In the genomic region with DNA sequence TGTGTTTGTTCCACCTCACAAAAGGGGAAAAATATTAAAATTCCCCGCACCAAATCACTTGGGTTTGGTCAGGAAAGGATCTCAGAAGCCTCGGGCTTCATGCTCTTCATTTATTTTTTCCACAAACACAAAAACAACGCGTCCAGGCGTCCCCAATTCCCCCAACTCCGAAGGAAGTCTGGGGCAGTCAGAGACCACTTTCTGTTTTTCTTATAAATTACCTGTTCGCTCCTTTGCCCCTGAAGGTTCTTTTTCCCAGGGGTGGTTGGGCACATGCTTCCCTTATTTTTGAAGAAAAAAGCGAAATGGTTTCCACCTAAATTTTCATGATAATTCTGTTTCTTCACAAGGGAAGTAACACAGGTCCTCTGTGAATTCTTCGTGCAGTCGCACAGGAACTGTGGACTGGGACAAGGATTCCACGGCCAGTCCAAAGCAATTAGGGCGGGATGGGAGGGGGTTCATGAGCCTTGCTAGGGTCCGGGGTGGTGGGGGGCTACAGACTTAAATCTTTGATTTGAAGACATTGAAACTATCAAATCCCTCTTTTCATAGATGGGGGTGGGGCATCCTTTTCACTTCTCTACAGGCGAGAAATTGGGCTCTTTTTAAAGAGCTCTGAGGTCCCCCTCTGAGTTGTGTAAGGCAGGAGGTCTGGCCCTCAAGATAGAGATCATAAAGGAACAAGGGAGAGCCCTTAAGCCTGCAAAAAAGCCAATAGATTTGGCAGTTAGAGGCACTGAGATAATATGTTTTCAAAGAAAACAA, we compare ENCODE assay signal across 1 cellular context.
TF ChIP-seq lines count a peak whose summit lies in the region.

No MANE protein-coding gene starts in this region.

TF ChIP-seq in K562, 482 proteins besides CTCF, POLR2A, EP300 and RAD21 (continued from another document and continues in another):
- TF ChIP-seq, protein P1, sequence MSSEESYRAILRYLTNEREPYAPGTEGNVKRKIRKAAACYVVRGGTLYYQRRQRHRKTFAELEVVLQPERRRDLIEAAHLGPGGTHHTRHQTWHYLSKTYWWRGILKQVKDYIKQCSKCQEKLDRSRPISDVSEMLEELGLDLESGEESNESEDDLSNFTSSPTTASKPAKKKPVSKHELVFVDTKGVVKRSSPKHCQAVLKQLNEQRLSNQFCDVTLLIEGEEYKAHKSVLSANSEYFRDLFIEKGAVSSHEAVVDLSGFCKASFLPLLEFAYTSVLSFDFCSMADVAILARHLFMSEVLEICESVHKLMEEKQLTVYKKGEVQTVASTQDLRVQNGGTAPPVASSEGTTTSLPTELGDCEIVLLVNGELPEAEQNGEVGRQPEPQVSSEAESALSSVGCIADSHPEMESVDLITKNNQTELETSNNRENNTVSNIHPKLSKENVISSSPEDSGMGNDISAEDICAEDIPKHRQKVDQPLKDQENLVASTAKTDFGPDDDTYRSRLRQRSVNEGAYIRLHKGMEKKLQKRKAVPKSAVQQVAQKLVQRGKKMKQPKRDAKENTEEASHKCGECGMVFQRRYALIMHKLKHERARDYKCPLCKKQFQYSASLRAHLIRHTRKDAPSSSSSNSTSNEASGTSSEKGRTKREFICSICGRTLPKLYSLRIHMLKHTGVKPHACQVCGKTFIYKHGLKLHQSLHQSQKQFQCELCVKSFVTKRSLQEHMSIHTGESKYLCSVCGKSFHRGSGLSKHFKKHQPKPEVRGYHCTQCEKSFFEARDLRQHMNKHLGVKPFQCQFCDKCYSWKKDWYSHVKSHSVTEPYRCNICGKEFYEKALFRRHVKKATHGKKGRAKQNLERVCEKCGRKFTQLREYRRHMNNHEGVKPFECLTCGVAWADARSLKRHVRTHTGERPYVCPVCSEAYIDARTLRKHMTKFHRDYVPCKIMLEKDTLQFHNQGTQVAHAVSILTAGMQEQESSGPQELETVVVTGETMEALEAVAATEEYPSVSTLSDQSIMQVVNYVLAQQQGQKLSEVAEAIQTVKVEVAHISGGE (CRISPR knock-in tag; IDR thresholded peaks at IDR 0.05): peak in 1 of 3 experiments; percentile 11; a peak in 1 of 6 replicates
- TF ChIP-seq SMARCB1 (IDR thresholded peaks at IDR 0.05; ENCODE audit: insufficient read length, low read depth): no peak
- no peak for TF ChIP-seq TAF1 (IDR thresholded peaks at IDR 0.05; ENCODE audit: control insufficient read depth, extremely low read depth, insufficient read depth, low read length, severe bottlenecking)
- TF ChIP-seq CBX3 (IDR thresholded peaks at IDR 0.05; ENCODE audit: borderline replicate concordance in 1 of 2, low read length in 2 of 2): no peak
- no peak for TF ChIP-seq MEF2A (IDR thresholded peaks at IDR 0.05; ENCODE audit: control insufficient read depth, low read depth, low read length)
- TF ChIP-seq GABPA (tag; conservative IDR thresholded peaks at IDR 0.05; ENCODE audit: low read depth): peak; percentile 44; the same call in 1 of the 2 replicates
- TF ChIP-seq, protein P2, sequence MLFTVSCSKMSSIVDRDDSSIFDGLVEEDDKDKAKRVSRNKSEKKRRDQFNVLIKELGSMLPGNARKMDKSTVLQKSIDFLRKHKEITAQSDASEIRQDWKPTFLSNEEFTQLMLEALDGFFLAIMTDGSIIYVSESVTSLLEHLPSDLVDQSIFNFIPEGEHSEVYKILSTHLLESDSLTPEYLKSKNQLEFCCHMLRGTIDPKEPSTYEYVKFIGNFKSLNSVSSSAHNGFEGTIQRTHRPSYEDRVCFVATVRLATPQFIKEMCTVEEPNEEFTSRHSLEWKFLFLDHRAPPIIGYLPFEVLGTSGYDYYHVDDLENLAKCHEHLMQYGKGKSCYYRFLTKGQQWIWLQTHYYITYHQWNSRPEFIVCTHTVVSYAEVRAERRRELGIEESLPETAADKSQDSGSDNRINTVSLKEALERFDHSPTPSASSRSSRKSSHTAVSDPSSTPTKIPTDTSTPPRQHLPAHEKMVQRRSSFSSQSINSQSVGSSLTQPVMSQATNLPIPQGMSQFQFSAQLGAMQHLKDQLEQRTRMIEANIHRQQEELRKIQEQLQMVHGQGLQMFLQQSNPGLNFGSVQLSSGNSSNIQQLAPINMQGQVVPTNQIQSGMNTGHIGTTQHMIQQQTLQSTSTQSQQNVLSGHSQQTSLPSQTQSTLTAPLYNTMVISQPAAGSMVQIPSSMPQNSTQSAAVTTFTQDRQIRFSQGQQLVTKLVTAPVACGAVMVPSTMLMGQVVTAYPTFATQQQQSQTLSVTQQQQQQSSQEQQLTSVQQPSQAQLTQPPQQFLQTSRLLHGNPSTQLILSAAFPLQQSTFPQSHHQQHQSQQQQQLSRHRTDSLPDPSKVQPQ (CRISPR knock-in tag; IDR thresholded peaks at IDR 0.05; ENCODE audit: borderline replicate concordance): no peak
- TF ChIP-seq ZNF175 (CRISPR knock-in tag; IDR thresholded peaks at IDR 0.05; ENCODE audit: low read depth): peak; percentile 89
- peak; percentile 14; the same call in 1 of the 2 replicates for TF ChIP-seq FOSL1 (tag; conservative IDR thresholded peaks at IDR 0.05)
- TF ChIP-seq NRF1 (conservative IDR thresholded peaks at IDR 0.05 in 1 of 2, IDR thresholded peaks at IDR 0.05 in 1 of 2): peak; percentile 27 to 30; a peak in 1 of 4 replicates
- TF ChIP-seq LARP7 (IDR thresholded peaks at IDR 0.05): no peak
- TF ChIP-seq STAG1 (CRISPR knock-in tag; IDR thresholded peaks at IDR 0.05; ENCODE audit: borderline replicate concordance): no peak
- TF ChIP-seq GTF2E2 (tag; IDR thresholded peaks at IDR 0.05): peak; percentile 98
- TF ChIP-seq, protein P3, sequence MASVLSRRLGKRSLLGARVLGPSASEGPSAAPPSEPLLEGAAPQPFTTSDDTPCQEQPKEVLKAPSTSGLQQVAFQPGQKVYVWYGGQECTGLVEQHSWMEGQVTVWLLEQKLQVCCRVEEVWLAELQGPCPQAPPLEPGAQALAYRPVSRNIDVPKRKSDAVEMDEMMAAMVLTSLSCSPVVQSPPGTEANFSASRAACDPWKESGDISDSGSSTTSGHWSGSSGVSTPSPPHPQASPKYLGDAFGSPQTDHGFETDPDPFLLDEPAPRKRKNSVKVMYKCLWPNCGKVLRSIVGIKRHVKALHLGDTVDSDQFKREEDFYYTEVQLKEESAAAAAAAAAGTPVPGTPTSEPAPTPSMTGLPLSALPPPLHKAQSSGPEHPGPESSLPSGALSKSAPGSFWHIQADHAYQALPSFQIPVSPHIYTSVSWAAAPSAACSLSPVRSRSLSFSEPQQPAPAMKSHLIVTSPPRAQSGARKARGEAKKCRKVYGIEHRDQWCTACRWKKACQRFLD (CRISPR knock-in tag; IDR thresholded peaks at IDR 0.05): peak; percentile 3; the same call in 1 of the 2 replicates
- TF ChIP-seq, protein P4, sequence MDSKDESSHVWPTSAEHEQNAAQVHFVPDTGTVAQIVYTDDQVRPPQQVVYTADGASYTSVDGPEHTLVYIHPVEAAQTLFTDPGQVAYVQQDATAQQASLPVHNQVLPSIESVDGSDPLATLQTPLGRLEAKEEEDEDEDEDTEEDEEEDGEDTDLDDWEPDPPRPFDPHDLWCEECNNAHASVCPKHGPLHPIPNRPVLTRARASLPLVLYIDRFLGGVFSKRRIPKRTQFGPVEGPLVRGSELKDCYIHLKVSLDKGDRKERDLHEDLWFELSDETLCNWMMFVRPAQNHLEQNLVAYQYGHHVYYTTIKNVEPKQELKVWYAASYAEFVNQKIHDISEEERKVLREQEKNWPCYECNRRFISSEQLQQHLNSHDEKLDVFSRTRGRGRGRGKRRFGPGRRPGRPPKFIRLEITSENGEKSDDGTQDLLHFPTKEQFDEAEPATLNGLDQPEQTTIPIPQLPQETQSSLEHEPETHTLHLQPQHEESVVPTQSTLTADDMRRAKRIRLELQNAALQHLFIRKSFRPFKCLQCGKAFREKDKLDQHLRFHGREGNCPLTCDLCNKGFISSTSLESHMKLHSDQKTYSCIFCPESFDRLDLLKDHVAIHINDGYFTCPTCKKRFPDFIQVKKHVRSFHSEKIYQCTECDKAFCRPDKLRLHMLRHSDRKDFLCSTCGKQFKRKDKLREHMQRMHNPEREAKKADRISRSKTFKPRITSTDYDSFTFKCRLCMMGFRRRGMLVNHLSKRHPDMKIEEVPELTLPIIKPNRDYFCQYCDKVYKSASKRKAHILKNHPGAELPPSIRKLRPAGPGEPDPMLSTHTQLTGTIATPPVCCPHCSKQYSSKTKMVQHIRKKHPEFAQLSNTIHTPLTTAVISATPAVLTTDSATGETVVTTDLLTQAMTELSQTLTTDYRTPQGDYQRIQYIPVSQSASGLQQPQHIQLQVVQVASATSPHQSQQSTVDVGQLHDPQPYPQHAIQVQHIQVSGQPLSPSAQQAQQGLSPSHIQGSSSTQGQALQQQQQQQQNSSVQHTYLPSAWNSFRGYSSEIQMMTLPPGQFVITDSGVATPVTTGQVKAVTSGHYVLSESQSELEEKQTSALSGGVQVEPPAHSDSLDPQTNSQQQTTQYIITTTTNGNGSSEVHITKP (IDR thresholded peaks at IDR 0.05; ENCODE audit: partially characterized antibody): peak; percentile 94
- no peak for TF ChIP-seq BRF1 (IDR thresholded peaks at IDR 0.05; ENCODE audit: borderline replicate concordance, extremely low read depth, insufficient read length)
- no peak for TF ChIP-seq PHF8 (IDR thresholded peaks at IDR 0.05; ENCODE audit: borderline replicate concordance, low read length)
- TF ChIP-seq GTF2A2 (tag; IDR thresholded peaks at IDR 0.05): peak; percentile 29
- no peak for TF ChIP-seq TAF15 (IDR thresholded peaks at IDR 0.05; ENCODE audit: low read depth, low read length)
- peak; percentile 80 for TF ChIP-seq ZKSCAN8 (CRISPR knock-in tag; IDR thresholded peaks at IDR 0.05)
- TF ChIP-seq, protein P5, sequence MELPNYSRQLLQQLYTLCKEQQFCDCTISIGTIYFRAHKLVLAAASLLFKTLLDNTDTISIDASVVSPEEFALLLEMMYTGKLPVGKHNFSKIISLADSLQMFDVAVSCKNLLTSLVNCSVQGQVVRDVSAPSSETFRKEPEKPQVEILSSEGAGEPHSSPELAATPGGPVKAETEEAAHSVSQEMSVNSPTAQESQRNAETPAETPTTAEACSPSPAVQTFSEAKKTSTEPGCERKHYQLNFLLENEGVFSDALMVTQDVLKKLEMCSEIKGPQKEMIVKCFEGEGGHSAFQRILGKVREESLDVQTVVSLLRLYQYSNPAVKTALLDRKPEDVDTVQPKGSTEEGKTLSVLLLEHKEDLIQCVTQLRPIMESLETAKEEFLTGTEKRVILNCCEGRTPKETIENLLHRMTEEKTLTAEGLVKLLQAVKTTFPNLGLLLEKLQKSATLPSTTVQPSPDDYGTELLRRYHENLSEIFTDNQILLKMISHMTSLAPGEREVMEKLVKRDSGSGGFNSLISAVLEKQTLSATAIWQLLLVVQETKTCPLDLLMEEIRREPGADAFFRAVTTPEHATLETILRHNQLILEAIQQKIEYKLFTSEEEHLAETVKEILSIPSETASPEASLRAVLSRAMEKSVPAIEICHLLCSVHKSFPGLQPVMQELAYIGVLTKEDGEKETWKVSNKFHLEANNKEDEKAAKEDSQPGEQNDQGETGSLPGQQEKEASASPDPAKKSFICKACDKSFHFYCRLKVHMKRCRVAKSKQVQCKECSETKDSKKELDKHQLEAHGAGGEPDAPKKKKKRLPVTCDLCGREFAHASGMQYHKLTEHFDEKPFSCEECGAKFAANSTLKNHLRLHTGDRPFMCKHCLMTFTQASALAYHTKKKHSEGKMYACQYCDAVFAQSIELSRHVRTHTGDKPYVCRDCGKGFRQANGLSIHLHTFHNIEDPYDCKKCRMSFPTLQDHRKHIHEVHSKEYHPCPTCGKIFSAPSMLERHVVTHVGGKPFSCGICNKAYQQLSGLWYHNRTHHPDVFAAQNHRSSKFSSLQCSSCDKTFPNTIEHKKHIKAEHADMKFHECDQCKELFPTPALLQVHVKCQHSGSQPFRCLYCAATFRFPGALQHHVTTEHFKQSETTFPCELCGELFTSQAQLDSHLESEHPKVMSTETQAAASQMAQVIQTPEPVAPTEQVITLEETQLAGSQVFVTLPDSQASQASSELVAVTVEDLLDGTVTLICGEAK (IDR thresholded peaks at IDR 0.05): no peak
- TF ChIP-seq, protein P5 (CRISPR knock-in tag; IDR thresholded peaks at IDR 0.05): no peak
- TF ChIP-seq CEBPG (CRISPR knock-in tag; IDR thresholded peaks at IDR 0.05): no peak
- 0 out of 4 replicates have a peak, but pooled peaks of 1 of the 2 experiments have one; percentile 22 for TF ChIP-seq CEBPG (tag; conservative IDR thresholded peaks at IDR 0.05 in 1 of 2, IDR thresholded peaks at IDR 0.05 in 1 of 2)
- TF ChIP-seq NFE2L1 (tag; IDR thresholded peaks at IDR 0.05; ENCODE audit: borderline replicate concordance, low read depth): no peak
- TF ChIP-seq CREBBP (IDR thresholded peaks at IDR 0.05; ENCODE audit: low read depth, low read length): no peak
- peak; percentile 87; the same call in 1 of the 2 replicates for TF ChIP-seq ZNF589 (CRISPR knock-in tag; IDR thresholded peaks at IDR 0.05; ENCODE audit: low read depth)
- peak; percentile 12; the same call in 1 of the 2 replicates for TF ChIP-seq ZNF766 (CRISPR knock-in tag; conservative IDR thresholded peaks at IDR 0.05)
- 0 out of 2 replicates have a peak, but pooled peaks have one; percentile 6 for TF ChIP-seq SMAD4 (CRISPR knock-in tag; conservative IDR thresholded peaks at IDR 0.05)
- TF ChIP-seq, protein P6, sequence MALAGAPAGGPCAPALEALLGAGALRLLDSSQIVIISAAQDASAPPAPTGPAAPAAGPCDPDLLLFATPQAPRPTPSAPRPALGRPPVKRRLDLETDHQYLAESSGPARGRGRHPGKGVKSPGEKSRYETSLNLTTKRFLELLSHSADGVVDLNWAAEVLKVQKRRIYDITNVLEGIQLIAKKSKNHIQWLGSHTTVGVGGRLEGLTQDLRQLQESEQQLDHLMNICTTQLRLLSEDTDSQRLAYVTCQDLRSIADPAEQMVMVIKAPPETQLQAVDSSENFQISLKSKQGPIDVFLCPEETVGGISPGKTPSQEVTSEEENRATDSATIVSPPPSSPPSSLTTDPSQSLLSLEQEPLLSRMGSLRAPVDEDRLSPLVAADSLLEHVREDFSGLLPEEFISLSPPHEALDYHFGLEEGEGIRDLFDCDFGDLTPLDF (CRISPR knock-in tag; IDR thresholded peaks at IDR 0.05): no peak
- 0 out of 2 replicates have a peak, but pooled peaks have one; percentile 5 for TF ChIP-seq SPI1 (IDR thresholded peaks at IDR 0.05; ENCODE audit: borderline replicate concordance, low read depth, low read length)
